Comparison of ENCODE assay signal across 16 cellular contexts in the genomic region with DNA sequence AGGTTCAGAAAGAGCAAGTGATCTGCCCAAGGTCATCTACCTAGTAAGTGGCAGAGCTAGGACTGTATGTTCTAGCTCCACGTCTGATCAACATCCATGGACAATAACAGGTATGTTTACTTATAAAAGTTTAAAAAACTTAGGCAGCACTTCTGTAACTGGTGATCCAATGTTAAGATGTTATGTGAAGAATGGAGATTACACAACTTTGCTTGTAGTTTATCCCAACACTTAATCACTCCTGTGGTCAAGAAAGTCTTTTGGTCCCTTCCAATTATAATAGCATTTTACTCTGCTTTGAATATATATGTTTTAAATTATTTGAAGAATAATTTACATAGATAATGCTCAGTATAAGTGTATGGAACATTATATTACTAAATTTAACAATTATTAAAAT. TPM values are rescaled to one million over a fixed set of nuclear protein-coding genes. Genes with fewer than 3 reads are reported as not detected.
DNase-seq lines count a peak whose midpoint lies in the region; ATAC-seq and TF ChIP-seq lines count a peak whose summit lies in the region.
"Had no signal": no experiment of that assay in that cellular context is flagged by ENCODE, and none has a peak within 500 bp of the region (broad histone marks: within the 10 kb centered on the region; RNA-seq: fewer than 3 reads in every experiment).

No MANE protein-coding gene starts in this region.

- no peaks in the 10 kb centered on the region for H4K20me1 ChIP-seq in DOHH2 (ENCODE audit: control insufficient read depth, insufficient read depth, low read depth, low read length)
- peaks cover 42% of the 10 kb centered on the region for H4K20me1 ChIP-seq in IMR-90 (ENCODE audit: insufficient read depth, low read length)
- peaks cover 30% of the 10 kb centered on the region for H4K20me1 ChIP-seq in hepatocyte (ENCODE audit: insufficient read depth, poor library complexity, severe bottlenecking)

- H3K9ac ChIP-seq in IMR-90 (ENCODE audit: low read depth, low read length), result no peak overlapping the region
- H3K9ac ChIP-seq: SK-N-SH had no signal

- in situ Hi-C loops in IMR-90 (cut with MboI; ENCODE audit: low sequenced_read_pairs), result loop anchor here (5.0 kb wide), 1 partner anchor 72 kb away; a partner anchor contains a TSS

- H4K5ac ChIP-seq in IMR-90 (ENCODE audit: low read depth, low read length), result no peak overlapping the region

- peaks cover 5% of the 10 kb centered on the region for H3K9me1 ChIP-seq in IMR-90 (ENCODE audit: insufficient read depth, low read length)

- H3K9me2 ChIP-seq in DOHH2 (replicated peaks; ENCODE audit: control insufficient read depth, low read length) (no peaks in the 10 kb centered on the region), hepatocyte (replicated peaks; ENCODE audit: insufficient read depth) (no peaks in the 10 kb centered on the region)
- H3K9me2 ChIP-seq: SK-N-SH had no signal

- dilution Hi-C loops in IMR-90 (cut with HindIII; ENCODE audit: low sequenced_read_pairs, unreplicated experiment), result no loop called here

- H3K56ac ChIP-seq in IMR-90 (ENCODE audit: extremely low read depth, insufficient read depth, low read length), result no peak overlapping the region

- H2AFZ ChIP-seq in IMR-90 (replicated peaks; ENCODE audit: low read length, poor library complexity) (no peak overlapping the region), hepatocyte (no peak overlapping the region)

- TF ChIP-seq POLR2A in IMR-90 (IDR thresholded peaks at IDR 0.05; ENCODE audit: low read depth, low read length), result no peak

- H3K79me1 ChIP-seq in IMR-90 (ENCODE audit: low read depth in 1 of 2, low read length in 2 of 2), result peaks cover 19 to 52% of the 10 kb centered on the region in 2 experiments

- no peak overlapping the region for H3K14ac ChIP-seq in IMR-90 (replicated peaks; ENCODE audit: low read depth, low read length)

- no peak overlapping the region for H2BK15ac ChIP-seq in IMR-90 (ENCODE audit: low read depth, low read length)

- H2AK5ac ChIP-seq in IMR-90 (ENCODE audit: low read depth, low read length), result no peak overlapping the region

- H3K4me3 ChIP-seq in DOHH2 (ENCODE audit: low read length) (peak overlapping the region; percentile 15), IMR-90 (ENCODE audit: insufficient read depth, low read depth, low read length) (no peak overlapping the region), epithelial cell of proximal tubule (ENCODE audit: low read depth, low read length) (no peak overlapping the region), psoas muscle (peak overlapping the region; percentile 84), hepatocyte (no peak overlapping the region)
- H3K4me3 ChIP-seq: colonic mucosa, MG63, mucosa of descending colon, prostate gland had no signal

- TF ChIP-seq CTCF in DOHH2 (IDR thresholded peaks at IDR 0.05; ENCODE audit: low read depth, low read length, poor library complexity, severe bottlenecking), result no peak
- no peak for TF ChIP-seq CTCF in IMR-90 (conservative IDR thresholded peaks at IDR 0.05; ENCODE audit: low read depth, low read length)
- TF ChIP-seq CTCF in epithelial cell of proximal tubule (conservative IDR thresholded peaks at IDR 0.05; ENCODE audit: low read depth, low read length), result no peak
- TF ChIP-seq CTCF in psoas muscle (IDR thresholded peaks at IDR 0.05), result no peak
- no peak for TF ChIP-seq CTCF in hepatocyte (IDR thresholded peaks at IDR 0.05; ENCODE audit: poor library complexity)

- peak overlapping the region; percentile 52 for H3K4me2 ChIP-seq in DOHH2 (ENCODE audit: low read length)
- H3K4me2 ChIP-seq in IMR-90 (ENCODE audit: low read depth, low read length), result peak overlapping the region; percentile 60; the same call in 1 of the 2 replicates
- no peak overlapping the region for H3K4me2 ChIP-seq in hepatocyte
- H3K4me2 ChIP-seq: SK-N-SH had no signal

- CTCF ChIA-PET in IMR-90 (lab: Yijun Ruan, JAX), result no interaction called here

- H3K36me3 ChIP-seq in DOHH2 (ENCODE audit: control insufficient read depth, low read length) (peaks cover 44% of the 10 kb centered on the region), IMR-90 (ENCODE audit: control insufficient read depth, insufficient read depth, low read length) (peaks cover 13% of the 10 kb centered on the region), psoas muscle (ENCODE audit: insufficient read depth in 1 of 2, low read depth in 1 of 2) (peaks cover 0 to 15% of the 10 kb centered on the region in 2 donors), hepatocyte (replicated peaks; ENCODE audit: insufficient read depth, low read depth) (no peaks in the 10 kb centered on the region)
- H3K36me3 ChIP-seq: colonic mucosa, prostate gland had no signal

- no peak overlapping the region for H4K8ac ChIP-seq in IMR-90 (ENCODE audit: low read depth in 2 of 2, low read length in 2 of 2)

- no peak overlapping the region for H4K91ac ChIP-seq in IMR-90 (ENCODE audit: insufficient read depth, low read depth, low read length)

- no peak overlapping the region for H2BK5ac ChIP-seq in IMR-90 (ENCODE audit: low read depth, low read length, poor library complexity, severe bottlenecking)

- 0 out of 2 replicates have a peak overlapping the region, but pooled peaks have one; percentile 6 for H3K27ac ChIP-seq in DOHH2 (ENCODE audit: low read depth, low read length)
- no peak overlapping the region for H3K27ac ChIP-seq in IMR-90 (ENCODE audit: insufficient read depth, low read length)
- peak overlapping the region; percentile 98 for H3K27ac ChIP-seq in psoas muscle
- no peak overlapping the region for H3K27ac ChIP-seq in hepatocyte
- H3K27ac ChIP-seq: colonic mucosa, prostate gland had no signal

- intact Hi-C loops in IMR-90 (cut with micrococcal nuclease) (loop anchor here (10.0 kb wide), 1 partner anchor 735 kb away; a partner anchor contains a TSS), psoas muscle (cut with DNase I) (loop anchor here in 1 of 2 donors (5.0 kb wide), 1 partner anchor 72 kb away; a partner anchor contains a TSS)

- H2AK9ac ChIP-seq in IMR-90 (replicated peaks; ENCODE audit: low read depth, low read length, poor library complexity), result no peak overlapping the region

- peak; percentile 43 for DNase-seq in IMR-90
- DNase-seq in epithelial cell of proximal tubule (ENCODE audit: low read depth), result peak; percentile 38
- DNase-seq in psoas muscle, result no peak
- DNase-seq in ecto neural progenitor cell (ENCODE audit: low spot score), result no peak
- DNase-seq in hepatocyte (ENCODE audit: low spot score), result no peak
- DNase-seq in activated effector memory CD4-positive, alpha-beta T cell treated with anti-CD3 and anti-CD28 coated beads, Interleukin-2, amount 50 U/mL, for 16 hours, result no peak
- DNase-seq in mucosa of gallbladder (ENCODE audit: low spot score), result no peak
- DNase-seq: activated naive CD8-positive, alpha-beta T cell treated with anti-CD3 and anti-CD28 coated beads, Interleukin-2, amount 10 ng/mL, durations not matched to agents 7 days and 5 days; colonic mucosa; H7; immature natural killer cell; MG63; mucosa of descending colon; SK-N-SH had no signal

- H3K18ac ChIP-seq in IMR-90 (ENCODE audit: low read depth, low read length), result no peak overlapping the region

- H2BK20ac ChIP-seq in IMR-90 (ENCODE audit: low read depth, low read length), result no peak overlapping the region

- no peak for TF ChIP-seq RAD21 in IMR-90 (IDR thresholded peaks at IDR 0.05; ENCODE audit: low read length)

- ATAC-seq in IMR-90 (ENCODE audit: low read depth) (no peak), psoas muscle (no peak)
- ATAC-seq: mucosa of descending colon had no signal

- WGBS in IMR-90 (ENCODE audit: extremely low coverage in 2 of 2, insufficient read length in 1 of 2), 2 experiments, result no CpG with 5 or more reads among the region's 1 CpG
- 24 to 42% (median 28%) methylated on average over 1 of the region's 1 CpG for WGBS in psoas muscle, 3 donors
- 69% methylated on average over 1 of the region's 1 CpG for WGBS in hepatocyte (ENCODE audit: low lambda C conversion rate, missing lambda C conversion rate)

- BruUV-seq in IMR-90 (replicated peaks; lab: Mats Ljungman, UMichigan), result no TSS peak

- H3K4me1 ChIP-seq in DOHH2 (ENCODE audit: control insufficient read depth, low read length), result peaks cover 41% of the 10 kb centered on the region
- peaks cover 4% of the 10 kb centered on the region for H3K4me1 ChIP-seq in IMR-90 (ENCODE audit: control insufficient read depth, insufficient read depth, low read length)
- peaks cover 42% of the 10 kb centered on the region for H3K4me1 ChIP-seq in psoas muscle
- peaks cover 29% of the 10 kb centered on the region for H3K4me1 ChIP-seq in hepatocyte (ENCODE audit: insufficient read depth)
- H3K4me1 ChIP-seq: colonic mucosa, prostate gland had no signal

- H2BK120ac ChIP-seq in IMR-90 (ENCODE audit: low read depth, low read length), result no peak overlapping the region

- H3K79me2 ChIP-seq in DOHH2 (ENCODE audit: control insufficient read depth, low read length), result peaks cover 91% of the 10 kb centered on the region
- peaks cover 90% of the 10 kb centered on the region for H3K79me2 ChIP-seq in hepatocyte

- no peak overlapping the region for H3K23ac ChIP-seq in IMR-90 (ENCODE audit: low read depth, low read length)

- POLR2A ChIA-PET in IMR-90 (lab: Charles Lee; ENCODE audit: unreplicated experiment), result no interaction called here

- no peaks in the 10 kb centered on the region for H3K27me3 ChIP-seq in DOHH2 (ENCODE audit: control insufficient read depth, low read length)
- H3K27me3 ChIP-seq in IMR-90 (ENCODE audit: control insufficient read depth, insufficient read depth, low read length), result no peaks in the 10 kb centered on the region
- H3K27me3 ChIP-seq in psoas muscle (ENCODE audit: insufficient read depth in 3 of 3, low read length in 2 of 3), result no peaks in the 10 kb centered on the region
- no peaks in the 10 kb centered on the region for H3K27me3 ChIP-seq in hepatocyte
- H3K27me3 ChIP-seq: colonic mucosa, MG63 had no signal

- H3F3A ChIP-seq in DOHH2 (ENCODE audit: control insufficient read depth, insufficient read depth), result no peaks in the 10 kb centered on the region

- no peak overlapping the region for H3K4ac ChIP-seq in IMR-90 (ENCODE audit: low read depth, low read length)

- H3K9me3 ChIP-seq in DOHH2 (ENCODE audit: control insufficient read depth, insufficient read depth, low read length) (no peaks in the 10 kb centered on the region), IMR-90 (ENCODE audit: control insufficient read depth, insufficient read depth, low read length) (no peaks in the 10 kb centered on the region), psoas muscle (no peaks in the 10 kb centered on the region), hepatocyte (ENCODE audit: low read depth) (no peaks in the 10 kb centered on the region)
- H3K9me3 ChIP-seq: colonic mucosa, MG63, mucosa of descending colon, prostate gland, SK-N-SH had no signal

TF ChIP-seq in IMR-90, 13 proteins besides CTCF, POLR2A, EP300 and RAD21 (continues in another document):
- no peak for TF ChIP-seq MAFK (IDR thresholded peaks at IDR 0.05; ENCODE audit: low read depth, low read length)

RNA-seq across cellular contexts. Expression of a gene that starts 4.8 kb away (rescaled TPM):
- total RNA-seq in IMR-90 (2012; rRNA removed) (9.3 and 15.3 TPM in 2 replicates), epithelial cell of proximal tubule (4.3 and 5.9 TPM in 2 replicates), psoas muscle (10 to 100 TPM; 11.3 to 75.4 (median 20.5) TPM), hepatocyte (9.0 and 9.1 TPM in 2 replicates), mucosa of gallbladder (13.9 TPM)
- polyA plus RNA-seq in IMR-90 (2012; rRNA removed) (2.2 and 3.1 TPM in 2 replicates), psoas muscle (10 to 100 TPM; 11.2 to 18.6 (median 13.5) TPM), hepatocyte (2.0 and 2.8 TPM in 2 replicates)
- polyA plus RNA-seq in IMR-90 (2012; cell fraction: cytosol; rRNA removed), result 0.45 and 0.46 TPM in 2 replicates
- 0.45 and 5.0 TPM in 2 replicates for polyA plus RNA-seq in IMR-90 (2012; cell fraction: nucleus; rRNA removed; ENCODE audit: low replicate concordance)

Comparison
In these comparisons a context has a peak if more than half of its experiments do, and no peak if none do; other contexts are left out.
1. H3K27ac ChIP-seq: peak in DOHH2 (single experiment) and psoas muscle (single experiment); none in IMR-90 (single experiment) and hepatocyte (single experiment).
2. H3K4me3 ChIP-seq: peak in DOHH2 (single experiment) and psoas muscle (single experiment); none in IMR-90 (single experiment), epithelial cell of proximal tubule (single experiment) and hepatocyte (single experiment).
3. DNase-seq: peak in IMR-90 (single experiment) and epithelial cell of proximal tubule (single experiment); none in psoas muscle (0 of 2), ecto neural progenitor cell (single experiment), hepatocyte (single experiment), activated effector memory CD4-positive, alpha-beta T cell treated with anti-CD3 and anti-CD28 coated beads, Interleukin-2, amount 50 U/mL, for 16 hours (single experiment) and mucosa of gallbladder (single experiment).